Comparison of ENCODE assay signal across 1 cellular context in the genomic region with DNA sequence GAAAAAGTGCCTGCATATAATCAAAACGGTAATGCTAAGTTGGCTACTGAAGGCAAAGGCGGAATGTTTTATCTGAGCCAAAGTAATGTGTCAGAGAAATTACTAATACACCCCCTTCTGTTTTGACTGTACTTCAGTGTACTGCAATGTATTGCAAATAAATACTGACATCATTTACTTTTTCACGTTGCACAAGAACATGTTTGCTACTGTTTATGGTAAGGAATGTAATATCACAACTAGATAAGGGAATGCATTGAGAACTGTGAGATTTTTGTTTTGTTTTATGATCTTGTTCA.
TF ChIP-seq lines count a peak whose summit lies in the region.

No MANE protein-coding gene starts in this region.

TF ChIP-seq in HEK293, 187 proteins besides CTCF, POLR2A, EP300 and RAD21 (continued from another document):
- TF ChIP-seq, protein P1, sequence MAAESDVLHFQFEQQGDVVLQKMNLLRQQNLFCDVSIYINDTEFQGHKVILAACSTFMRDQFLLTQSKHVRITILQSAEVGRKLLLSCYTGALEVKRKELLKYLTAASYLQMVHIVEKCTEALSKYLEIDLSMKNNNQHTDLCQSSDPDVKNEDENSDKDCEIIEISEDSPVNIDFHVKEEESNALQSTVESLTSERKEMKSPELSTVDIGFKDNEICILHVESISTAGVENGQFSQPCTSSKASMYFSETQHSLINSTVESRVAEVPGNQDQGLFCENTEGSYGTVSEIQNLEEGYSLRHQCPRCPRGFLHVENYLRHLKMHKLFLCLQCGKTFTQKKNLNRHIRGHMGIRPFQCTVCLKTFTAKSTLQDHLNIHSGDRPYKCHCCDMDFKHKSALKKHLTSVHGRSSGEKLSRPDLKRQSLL (tag by site-specific recombination; IDR thresholded peaks at IDR 0.05) = no peak
- TF ChIP-seq, protein P2, sequence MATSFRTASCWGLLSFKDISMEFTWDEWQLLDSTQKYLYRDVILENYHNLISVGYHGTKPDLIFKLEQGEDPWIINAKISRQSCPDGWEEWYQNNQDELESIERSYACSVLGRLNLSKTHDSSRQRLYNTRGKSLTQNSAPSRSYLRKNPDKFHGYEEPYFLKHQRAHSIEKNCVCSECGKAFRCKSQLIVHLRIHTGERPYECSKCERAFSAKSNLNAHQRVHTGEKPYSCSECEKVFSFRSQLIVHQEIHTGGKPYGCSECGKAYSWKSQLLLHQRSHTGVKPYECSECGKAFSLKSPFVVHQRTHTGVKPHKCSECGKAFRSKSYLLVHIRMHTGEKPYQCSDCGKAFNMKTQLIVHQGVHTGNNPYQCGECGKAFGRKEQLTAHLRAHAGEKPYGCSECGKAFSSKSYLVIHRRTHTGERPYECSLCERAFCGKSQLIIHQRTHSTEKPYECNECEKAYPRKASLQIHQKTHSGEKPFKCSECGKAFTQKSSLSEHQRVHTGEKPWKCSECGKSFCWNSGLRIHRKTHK (tag by site-specific recombination; IDR thresholded peaks at IDR 0.05) = no peak
- TF ChIP-seq ZNF433 (tag by site-specific recombination; IDR thresholded peaks at IDR 0.05; ENCODE audit: low read depth) (no peak), ZBTB21 (tag by site-specific recombination; IDR thresholded peaks at IDR 0.05) (no peak), ZNF335 (tag by site-specific recombination; conservative IDR thresholded peaks at IDR 0.05) (no peak), ZBTB20 (tag by site-specific recombination; IDR thresholded peaks at IDR 0.05) (no peak; the same call in 1 of the 2 replicates), ZNF132 (tag by site-specific recombination; IDR thresholded peaks at IDR 0.05; ENCODE audit: borderline replicate concordance) (no peak), ZNF660 (tag by site-specific recombination; IDR thresholded peaks at IDR 0.05) (peak; percentile 4; the same call in 1 of the 2 replicates), ZNF555 (tag by site-specific recombination; conservative IDR thresholded peaks at IDR 0.05) (no peak), ZNF670 (tag by site-specific recombination; IDR thresholded peaks at IDR 0.05; ENCODE audit: low read depth) (no peak), GLI2 (tag by site-specific recombination; IDR thresholded peaks at IDR 0.05; ENCODE audit: borderline replicate concordance, low read depth) (peak; percentile 32; the same call in 1 of the 2 replicates), KLF1 (tag by site-specific recombination; IDR thresholded peaks at IDR 0.05) (no peak), ZNF677 (tag by site-specific recombination; IDR thresholded peaks at IDR 0.05) (no peak), ZNF624 (tag by site-specific recombination; IDR thresholded peaks at IDR 0.05) (no peak), ZEB2 (tag by site-specific recombination; IDR thresholded peaks at IDR 0.05) (peak; percentile 47), BCL11B (tag by site-specific recombination; IDR thresholded peaks at IDR 0.05; ENCODE audit: low read depth) (no peak), ZFP37 (tag by site-specific recombination; IDR thresholded peaks at IDR 0.05) (no peak), ZNF2 (tag by site-specific recombination; IDR thresholded peaks at IDR 0.05) (peak; percentile 14; the same call in 1 of the 2 replicates)
- TF ChIP-seq, protein P3, sequence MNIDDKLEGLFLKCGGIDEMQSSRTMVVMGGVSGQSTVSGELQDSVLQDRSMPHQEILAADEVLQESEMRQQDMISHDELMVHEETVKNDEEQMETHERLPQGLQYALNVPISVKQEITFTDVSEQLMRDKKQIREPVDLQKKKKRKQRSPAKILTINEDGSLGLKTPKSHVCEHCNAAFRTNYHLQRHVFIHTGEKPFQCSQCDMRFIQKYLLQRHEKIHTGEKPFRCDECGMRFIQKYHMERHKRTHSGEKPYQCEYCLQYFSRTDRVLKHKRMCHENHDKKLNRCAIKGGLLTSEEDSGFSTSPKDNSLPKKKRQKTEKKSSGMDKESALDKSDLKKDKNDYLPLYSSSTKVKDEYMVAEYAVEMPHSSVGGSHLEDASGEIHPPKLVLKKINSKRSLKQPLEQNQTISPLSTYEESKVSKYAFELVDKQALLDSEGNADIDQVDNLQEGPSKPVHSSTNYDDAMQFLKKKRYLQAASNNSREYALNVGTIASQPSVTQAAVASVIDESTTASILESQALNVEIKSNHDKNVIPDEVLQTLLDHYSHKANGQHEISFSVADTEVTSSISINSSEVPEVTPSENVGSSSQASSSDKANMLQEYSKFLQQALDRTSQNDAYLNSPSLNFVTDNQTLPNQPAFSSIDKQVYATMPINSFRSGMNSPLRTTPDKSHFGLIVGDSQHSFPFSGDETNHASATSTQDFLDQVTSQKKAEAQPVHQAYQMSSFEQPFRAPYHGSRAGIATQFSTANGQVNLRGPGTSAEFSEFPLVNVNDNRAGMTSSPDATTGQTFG (tag by site-specific recombination; IDR thresholded peaks at IDR 0.05; ENCODE audit: borderline replicate concordance) = no peak
- TF ChIP-seq, protein P4, sequence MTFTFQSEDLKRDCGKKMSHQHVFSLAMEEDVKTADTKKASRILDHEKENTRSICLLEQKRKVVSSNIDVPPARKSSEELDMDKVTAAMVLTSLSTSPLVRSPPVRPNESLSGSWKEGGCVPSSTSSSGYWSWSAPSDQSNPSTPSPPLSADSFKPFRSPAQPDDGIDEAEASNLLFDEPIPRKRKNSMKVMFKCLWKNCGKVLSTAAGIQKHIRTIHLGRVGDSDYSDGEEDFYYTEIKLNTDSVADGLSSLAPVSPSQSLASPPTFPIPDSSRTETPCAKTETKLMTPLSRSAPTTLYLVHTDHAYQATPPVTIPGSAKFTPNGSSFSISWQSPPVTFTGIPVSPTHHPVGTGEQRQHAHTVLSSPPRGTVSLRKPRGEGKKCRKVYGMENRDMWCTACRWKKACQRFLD (tag by site-specific recombination; IDR thresholded peaks at IDR 0.05) = no peak
- TF ChIP-seq, protein P5, sequence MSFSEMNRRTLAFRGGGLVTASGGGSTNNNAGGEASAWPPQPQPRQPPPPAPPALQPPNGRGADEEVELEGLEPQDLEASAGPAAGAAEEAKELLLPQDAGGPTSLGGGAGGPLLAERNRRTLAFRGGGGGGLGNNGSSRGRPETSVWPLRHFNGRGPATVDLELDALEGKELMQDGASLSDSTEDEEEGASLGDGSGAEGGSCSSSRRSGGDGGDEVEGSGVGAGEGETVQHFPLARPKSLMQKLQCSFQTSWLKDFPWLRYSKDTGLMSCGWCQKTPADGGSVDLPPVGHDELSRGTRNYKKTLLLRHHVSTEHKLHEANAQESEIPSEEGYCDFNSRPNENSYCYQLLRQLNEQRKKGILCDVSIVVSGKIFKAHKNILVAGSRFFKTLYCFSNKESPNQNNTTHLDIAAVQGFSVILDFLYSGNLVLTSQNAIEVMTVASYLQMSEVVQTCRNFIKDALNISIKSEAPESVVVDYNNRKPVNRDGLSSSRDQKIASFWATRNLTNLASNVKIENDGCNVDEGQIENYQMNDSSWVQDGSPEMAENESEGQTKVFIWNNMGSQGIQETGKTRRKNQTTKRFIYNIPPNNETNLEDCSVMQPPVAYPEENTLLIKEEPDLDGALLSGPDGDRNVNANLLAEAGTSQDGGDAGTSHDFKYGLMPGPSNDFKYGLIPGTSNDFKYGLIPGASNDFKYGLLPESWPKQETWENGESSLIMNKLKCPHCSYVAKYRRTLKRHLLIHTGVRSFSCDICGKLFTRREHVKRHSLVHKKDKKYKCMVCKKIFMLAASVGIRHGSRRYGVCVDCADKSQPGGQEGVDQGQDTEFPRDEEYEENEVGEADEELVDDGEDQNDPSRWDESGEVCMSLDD (tag by site-specific recombination; IDR thresholded peaks at IDR 0.05) = no peak
- TF ChIP-seq, protein P6, sequence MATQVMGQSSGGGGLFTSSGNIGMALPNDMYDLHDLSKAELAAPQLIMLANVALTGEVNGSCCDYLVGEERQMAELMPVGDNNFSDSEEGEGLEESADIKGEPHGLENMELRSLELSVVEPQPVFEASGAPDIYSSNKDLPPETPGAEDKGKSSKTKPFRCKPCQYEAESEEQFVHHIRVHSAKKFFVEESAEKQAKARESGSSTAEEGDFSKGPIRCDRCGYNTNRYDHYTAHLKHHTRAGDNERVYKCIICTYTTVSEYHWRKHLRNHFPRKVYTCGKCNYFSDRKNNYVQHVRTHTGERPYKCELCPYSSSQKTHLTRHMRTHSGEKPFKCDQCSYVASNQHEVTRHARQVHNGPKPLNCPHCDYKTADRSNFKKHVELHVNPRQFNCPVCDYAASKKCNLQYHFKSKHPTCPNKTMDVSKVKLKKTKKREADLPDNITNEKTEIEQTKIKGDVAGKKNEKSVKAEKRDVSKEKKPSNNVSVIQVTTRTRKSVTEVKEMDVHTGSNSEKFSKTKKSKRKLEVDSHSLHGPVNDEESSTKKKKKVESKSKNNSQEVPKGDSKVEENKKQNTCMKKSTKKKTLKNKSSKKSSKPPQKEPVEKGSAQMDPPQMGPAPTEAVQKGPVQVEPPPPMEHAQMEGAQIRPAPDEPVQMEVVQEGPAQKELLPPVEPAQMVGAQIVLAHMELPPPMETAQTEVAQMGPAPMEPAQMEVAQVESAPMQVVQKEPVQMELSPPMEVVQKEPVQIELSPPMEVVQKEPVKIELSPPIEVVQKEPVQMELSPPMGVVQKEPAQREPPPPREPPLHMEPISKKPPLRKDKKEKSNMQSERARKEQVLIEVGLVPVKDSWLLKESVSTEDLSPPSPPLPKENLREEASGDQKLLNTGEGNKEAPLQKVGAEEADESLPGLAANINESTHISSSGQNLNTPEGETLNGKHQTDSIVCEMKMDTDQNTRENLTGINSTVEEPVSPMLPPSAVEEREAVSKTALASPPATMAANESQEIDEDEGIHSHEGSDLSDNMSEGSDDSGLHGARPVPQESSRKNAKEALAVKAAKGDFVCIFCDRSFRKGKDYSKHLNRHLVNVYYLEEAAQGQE (tag by site-specific recombination; IDR thresholded peaks at IDR 0.05) = no peak
- TF ChIP-seq, protein P7, sequence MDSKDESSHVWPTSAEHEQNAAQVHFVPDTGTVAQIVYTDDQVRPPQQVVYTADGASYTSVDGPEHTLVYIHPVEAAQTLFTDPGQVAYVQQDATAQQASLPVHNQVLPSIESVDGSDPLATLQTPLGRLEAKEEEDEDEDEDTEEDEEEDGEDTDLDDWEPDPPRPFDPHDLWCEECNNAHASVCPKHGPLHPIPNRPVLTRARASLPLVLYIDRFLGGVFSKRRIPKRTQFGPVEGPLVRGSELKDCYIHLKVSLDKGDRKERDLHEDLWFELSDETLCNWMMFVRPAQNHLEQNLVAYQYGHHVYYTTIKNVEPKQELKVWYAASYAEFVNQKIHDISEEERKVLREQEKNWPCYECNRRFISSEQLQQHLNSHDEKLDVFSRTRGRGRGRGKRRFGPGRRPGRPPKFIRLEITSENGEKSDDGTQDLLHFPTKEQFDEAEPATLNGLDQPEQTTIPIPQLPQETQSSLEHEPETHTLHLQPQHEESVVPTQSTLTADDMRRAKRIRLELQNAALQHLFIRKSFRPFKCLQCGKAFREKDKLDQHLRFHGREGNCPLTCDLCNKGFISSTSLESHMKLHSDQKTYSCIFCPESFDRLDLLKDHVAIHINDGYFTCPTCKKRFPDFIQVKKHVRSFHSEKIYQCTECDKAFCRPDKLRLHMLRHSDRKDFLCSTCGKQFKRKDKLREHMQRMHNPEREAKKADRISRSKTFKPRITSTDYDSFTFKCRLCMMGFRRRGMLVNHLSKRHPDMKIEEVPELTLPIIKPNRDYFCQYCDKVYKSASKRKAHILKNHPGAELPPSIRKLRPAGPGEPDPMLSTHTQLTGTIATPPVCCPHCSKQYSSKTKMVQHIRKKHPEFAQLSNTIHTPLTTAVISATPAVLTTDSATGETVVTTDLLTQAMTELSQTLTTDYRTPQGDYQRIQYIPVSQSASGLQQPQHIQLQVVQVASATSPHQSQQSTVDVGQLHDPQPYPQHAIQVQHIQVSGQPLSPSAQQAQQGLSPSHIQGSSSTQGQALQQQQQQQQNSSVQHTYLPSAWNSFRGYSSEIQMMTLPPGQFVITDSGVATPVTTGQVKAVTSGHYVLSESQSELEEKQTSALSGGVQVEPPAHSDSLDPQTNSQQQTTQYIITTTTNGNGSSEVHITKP (tag by site-specific recombination; IDR thresholded peaks at IDR 0.05) = peak; percentile 34; the same call in 1 of the 2 replicates
- TF ChIP-seq, protein P8, sequence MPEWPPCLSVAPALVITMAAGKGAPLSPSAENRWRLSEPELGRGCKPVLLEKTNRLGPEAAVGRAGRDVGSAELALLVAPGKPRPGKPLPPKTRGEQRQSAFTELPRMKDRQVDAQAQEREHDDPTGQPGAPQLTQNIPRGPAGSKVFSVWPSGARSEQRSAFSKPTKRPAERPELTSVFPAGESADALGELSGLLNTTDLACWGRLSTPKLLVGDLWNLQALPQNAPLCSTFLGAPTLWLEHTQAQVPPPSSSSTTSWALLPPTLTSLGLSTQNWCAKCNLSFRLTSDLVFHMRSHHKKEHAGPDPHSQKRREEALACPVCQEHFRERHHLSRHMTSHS (tag by site-specific recombination; IDR thresholded peaks at IDR 0.05) = 0 out of 2 replicates have a peak, but pooled peaks have one; percentile 30
- TF ChIP-seq, protein P9, sequence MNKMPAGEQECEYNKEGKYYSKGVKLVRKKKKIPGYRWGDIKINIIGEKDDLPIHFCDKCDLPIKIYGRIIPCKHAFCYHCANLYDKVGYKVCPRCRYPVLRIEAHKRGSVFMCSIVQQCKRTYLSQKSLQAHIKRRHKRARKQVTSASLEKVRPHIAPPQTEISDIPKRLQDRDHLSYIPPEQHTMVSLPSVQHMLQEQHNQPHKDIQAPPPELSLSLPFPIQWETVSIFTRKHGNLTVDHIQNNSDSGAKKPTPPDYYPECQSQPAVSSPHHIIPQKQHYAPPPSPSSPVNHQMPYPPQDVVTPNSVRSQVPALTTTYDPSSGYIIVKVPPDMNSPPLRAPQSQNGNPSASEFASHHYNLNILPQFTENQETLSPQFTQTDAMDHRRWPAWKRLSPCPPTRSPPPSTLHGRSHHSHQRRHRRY (tag by site-specific recombination; IDR thresholded peaks at IDR 0.05) = no peak
- TF ChIP-seq, protein P10, sequence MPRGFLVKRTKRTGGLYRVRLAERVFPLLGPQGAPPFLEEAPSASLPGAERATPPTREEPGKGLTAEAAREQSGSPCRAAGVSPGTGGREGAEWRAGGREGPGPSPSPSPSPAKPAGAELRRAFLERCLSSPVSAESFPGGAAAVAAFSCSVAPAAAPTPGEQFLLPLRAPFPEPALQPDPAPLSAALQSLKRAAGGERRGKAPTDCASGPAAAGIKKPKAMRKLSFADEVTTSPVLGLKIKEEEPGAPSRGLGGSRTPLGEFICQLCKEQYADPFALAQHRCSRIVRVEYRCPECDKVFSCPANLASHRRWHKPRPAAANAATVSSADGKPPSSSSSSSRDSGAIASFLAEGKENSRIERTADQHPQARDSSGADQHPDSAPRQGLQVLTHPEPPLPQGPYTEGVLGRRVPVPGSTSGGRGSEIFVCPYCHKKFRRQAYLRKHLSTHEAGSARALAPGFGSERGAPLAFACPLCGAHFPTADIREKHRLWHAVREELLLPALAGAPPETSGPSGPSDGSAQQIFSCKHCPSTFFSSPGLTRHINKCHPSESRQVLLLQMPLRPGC (tag by site-specific recombination; IDR thresholded peaks at IDR 0.05) = peak; percentile 98
